Comparison of ENCODE assay signal across 25 cellular contexts in the genomic region with DNA sequence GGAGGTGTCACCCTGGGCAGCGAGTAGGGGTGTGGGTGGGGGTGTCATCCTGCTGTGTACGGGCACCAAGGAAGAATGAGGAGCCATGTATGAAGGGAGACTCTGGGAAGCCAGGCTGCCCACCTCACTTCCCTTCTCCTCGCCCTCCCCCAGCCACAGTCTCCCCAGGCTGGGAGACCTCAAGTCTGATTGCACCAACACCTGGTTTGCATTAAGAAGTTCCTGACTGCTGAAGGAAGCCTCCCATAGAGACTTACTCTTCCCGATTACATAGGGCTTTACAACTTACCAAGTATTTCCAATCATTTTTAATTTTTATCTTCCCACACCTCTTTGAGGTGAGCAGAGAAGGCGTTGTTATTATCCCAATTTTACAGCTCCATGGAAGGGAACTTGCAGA. TPM values are rescaled to one million over a fixed set of nuclear protein-coding genes. Genes with fewer than 3 reads are reported as not detected.
DNase-seq lines count a peak whose midpoint lies in the region; ATAC-seq, FAIRE-seq and TF ChIP-seq lines count a peak whose summit lies in the region.
"Had no signal": no experiment of that assay in that cellular context is flagged by ENCODE, and none has a peak within 500 bp of the region (broad histone marks: within the 10 kb centered on the region; RNA-seq: fewer than 3 reads in every experiment).

No MANE protein-coding gene starts in this region.

- TF ChIP-seq POLR2A in IMR-90 (IDR thresholded peaks at IDR 0.05; ENCODE audit: low read depth, low read length): no peak

- no peaks in the 10 kb centered on the region for H4K20me1 ChIP-seq in IMR-90 (ENCODE audit: insufficient read depth, low read length)
- no peaks in the 10 kb centered on the region for H4K20me1 ChIP-seq in neural progenitor cell (ENCODE audit: low read depth)

- 0 out of 2 replicates have a peak overlapping the region, but pooled peaks have one; percentile 4 for H2BK20ac ChIP-seq in IMR-90 (ENCODE audit: low read depth, low read length)

- peaks cover 46% of the 10 kb centered on the region for H3F3A ChIP-seq in neural progenitor cell (ENCODE audit: low read depth)

- no peak overlapping the region for H3K27ac ChIP-seq in IMR-90 (ENCODE audit: insufficient read depth, low read length)
- H3K27ac ChIP-seq in neural progenitor cell: no peak overlapping the region
- H3K27ac ChIP-seq: body of pancreas, C4-2B, left ventricle myocardium inferior, psoas muscle, RWPE1, tibial artery, WERI-Rb-1 had no signal

- no peaks in the 10 kb centered on the region for H3K36me3 Mint-ChIP-seq in neural progenitor cell

- no peak overlapping the region for H2AK9ac ChIP-seq in IMR-90 (replicated peaks; ENCODE audit: low read depth, low read length, poor library complexity)

- no peak overlapping the region for H3K9ac ChIP-seq in IMR-90 (ENCODE audit: low read depth, low read length)
- no peak overlapping the region for H3K9ac ChIP-seq in adipocyte (ENCODE audit: low read length)
- no peak overlapping the region for H3K9ac ChIP-seq in neural progenitor cell

- peaks cover 4% of the 10 kb centered on the region for H3K27me3 Mint-ChIP-seq in neural progenitor cell (ENCODE audit: insufficient read depth, low read depth)
- H3K27me3 Mint-ChIP-seq: stimulated activated naive CD8-positive, alpha-beta T cell treated with anti-CD3 and anti-CD28 coated beads, Interleukin-15, Interleukin-2, amounts not matched to agents 100 ng/mL and 50 ng/mL, for 24 hours had no signal

- H3K4ac ChIP-seq in IMR-90 (ENCODE audit: low read depth, low read length): 0 out of 2 replicates have a peak overlapping the region, but pooled peaks have one; percentile 40

- H3K14ac ChIP-seq in IMR-90 (replicated peaks; ENCODE audit: low read depth, low read length): no peak overlapping the region

- intact Hi-C loops in IMR-90 (cut with micrococcal nuclease): no loop called here

- POLR2A ChIA-PET in IMR-90 (lab: Charles Lee; ENCODE audit: unreplicated experiment): no interaction called here

- H3K56ac ChIP-seq in IMR-90 (ENCODE audit: extremely low read depth, insufficient read depth, low read length): no peak overlapping the region

- H3K4me1 ChIP-seq in IMR-90 (ENCODE audit: control insufficient read depth, insufficient read depth, low read length) (peaks cover 8% of the 10 kb centered on the region), adipocyte (ENCODE audit: control insufficient read depth, insufficient read depth, low read length) (peaks cover 10% of the 10 kb centered on the region), neural progenitor cell (peaks cover 61% of the 10 kb centered on the region)

- TF ChIP-seq RAD21 in IMR-90 (IDR thresholded peaks at IDR 0.05; ENCODE audit: low read length): no peak

- H2BK120ac ChIP-seq in IMR-90 (ENCODE audit: low read depth, low read length): 0 out of 2 replicates have a peak overlapping the region, but pooled peaks have one; percentile 4

- no peak overlapping the region for H3K23ac ChIP-seq in IMR-90 (ENCODE audit: low read depth, low read length)

- H3K9me1 ChIP-seq in IMR-90 (ENCODE audit: insufficient read depth, low read length): no peaks in the 10 kb centered on the region

- H3K4me1 Mint-ChIP-seq in neural progenitor cell: peaks cover 22% of the 10 kb centered on the region

- H3K79me1 ChIP-seq in IMR-90 (ENCODE audit: low read depth in 1 of 2, low read length in 2 of 2): no peaks in the 10 kb centered on the region

- H4K8ac ChIP-seq in IMR-90 (ENCODE audit: low read depth in 2 of 2, low read length in 2 of 2): no peak overlapping the region; a peak in 1 of 4 replicates

- ATAC-seq in IMR-90 (ENCODE audit: low read depth): no peak
- ATAC-seq: activated T-cell treated with anti-CD3 and anti-CD28 coated beads, Interleukin-2, amount 50 U/mL, for 4 hours; body of pancreas; GM12878; psoas muscle had no signal

- H3K4me2 ChIP-seq in IMR-90 (ENCODE audit: low read depth, low read length): no peak overlapping the region
- H3K4me2 ChIP-seq in neural progenitor cell: no peak overlapping the region

- H2AFZ ChIP-seq in IMR-90 (replicated peaks; ENCODE audit: low read length, poor library complexity) (peak overlapping the region; percentile 33), neural progenitor cell (replicated peaks) (no peak overlapping the region)

- no peak overlapping the region for H3K27ac Mint-ChIP-seq in neural progenitor cell
- H3K27ac Mint-ChIP-seq: stimulated activated naive CD8-positive, alpha-beta T cell treated with anti-CD3 and anti-CD28 coated beads, Interleukin-15, Interleukin-2, amounts not matched to agents 100 ng/mL and 50 ng/mL, for 24 hours had no signal

- no peaks in the 10 kb centered on the region for H3K9me3 Mint-ChIP-seq in neural progenitor cell
- H3K9me3 Mint-ChIP-seq: activated T-cell treated with anti-CD3 and anti-CD28 coated beads, Interleukin-2, amount 50 U/mL, for 4 hours; stimulated activated naive CD8-positive, alpha-beta T cell treated with anti-CD3 and anti-CD28 coated beads, Interleukin-15, Interleukin-2, amounts not matched to agents 100 ng/mL and 50 ng/mL, for 24 hours had no signal

- no peaks in the 10 kb centered on the region for H3K79me2 ChIP-seq in neural progenitor cell (ENCODE audit: low read depth)

- no peak overlapping the region for H3K18ac ChIP-seq in IMR-90 (ENCODE audit: low read depth, low read length)

- CTCF ChIA-PET in IMR-90 (lab: Yijun Ruan, JAX): no interaction called here

- in situ Hi-C loops in IMR-90 (cut with MboI; ENCODE audit: low sequenced_read_pairs): no loop called here

- DNase-seq in AG20443 (ENCODE audit: low spot score): peak; percentile 64
- peak; percentile 51 for DNase-seq in IMR-90
- peak; percentile 66 for DNase-seq in adipocyte (ENCODE audit: low read depth)
- DNase-seq in neural progenitor cell (ENCODE audit: low spot score): no peak
- no peak for DNase-seq in urothelium cell line (ENCODE audit: low spot score)
- no peak for DNase-seq in HuH-7.5 (ENCODE audit: low spot score)
- no peak for DNase-seq in NCI-H345 treated with DMSO at 0.1 percent for 48 hours (lab: John Stamatoyannopoulos, UW; ENCODE audit: unreplicated experiment)
- DNase-seq: activated CD4-positive, alpha-beta T cell treated with anti-CD3 and anti-CD28 coated beads, Interleukin-2, amount 50 U/mL, for 1 hour; activated T-cell treated with anti-CD3 and anti-CD28 coated beads, Interleukin-2, amount 50 U/mL, for 4 hours; body of pancreas; DND-41; islet precursor cell; left ventricle myocardium inferior; NCI-H1417; NCI-H446; NCI-H774; psoas muscle; T-helper 9 cell; tibial artery; WERI-Rb-1 had no signal

- H3K4me3 Mint-ChIP-seq in neural progenitor cell: peak overlapping the region; percentile 12
- H3K4me3 Mint-ChIP-seq: activated T-cell treated with anti-CD3 and anti-CD28 coated beads, Interleukin-2, amount 50 U/mL, for 4 hours; stimulated activated naive CD8-positive, alpha-beta T cell treated with anti-CD3 and anti-CD28 coated beads, Interleukin-15, Interleukin-2, amounts not matched to agents 100 ng/mL and 50 ng/mL, for 24 hours had no signal

- no peak overlapping the region for H2BK15ac ChIP-seq in IMR-90 (ENCODE audit: low read depth, low read length)

- no peak for FAIRE-seq in urothelium cell line (lab: Jason Lieb, UNC)
- FAIRE-seq: endometrium, GM12878 had no signal

- H3K36me3 ChIP-seq in IMR-90 (ENCODE audit: control insufficient read depth, insufficient read depth, low read length) (no peaks in the 10 kb centered on the region), adipocyte (ENCODE audit: control insufficient read depth, insufficient read depth, low read length, severe bottlenecking) (no peaks in the 10 kb centered on the region), neural progenitor cell (no peaks in the 10 kb centered on the region)
- H3K36me3 ChIP-seq: left ventricle myocardium inferior, tibial artery, WERI-Rb-1 had no signal

- no peak overlapping the region for H4K91ac ChIP-seq in IMR-90 (ENCODE audit: insufficient read depth, low read depth, low read length)

- no CpG with 5 or more reads among the region's 5 CpGs for WGBS in IMR-90 (ENCODE audit: extremely low coverage in 2 of 2, insufficient read length in 1 of 2), 2 experiments

- no peaks in the 10 kb centered on the region for H3K9me3 ChIP-seq in IMR-90 (ENCODE audit: control insufficient read depth, insufficient read depth, low read length)
- H3K9me3 ChIP-seq in adipocyte (ENCODE audit: control insufficient read depth, low read length): no peaks in the 10 kb centered on the region
- no peaks in the 10 kb centered on the region for H3K9me3 ChIP-seq in neural progenitor cell (ENCODE audit: low read depth)
- H3K9me3 ChIP-seq: body of pancreas, left ventricle myocardium inferior, psoas muscle, tibial artery had no signal

- no peak for TF ChIP-seq CTCF in IMR-90 (conservative IDR thresholded peaks at IDR 0.05; ENCODE audit: low read depth, low read length)
- no peak for TF ChIP-seq CTCF in neural progenitor cell (IDR thresholded peaks at IDR 0.05)

- peak overlapping the region; percentile 68; the same call in 1 of the 2 replicates for H2AK5ac ChIP-seq in IMR-90 (ENCODE audit: low read depth, low read length)

- H3K27me3 ChIP-seq in IMR-90 (ENCODE audit: control insufficient read depth, insufficient read depth, low read length) (peaks cover 4% of the 10 kb centered on the region; the same call in 1 of the 2 replicates), adipocyte (replicated peaks; ENCODE audit: control insufficient read depth, insufficient read depth, low read length) (no peaks in the 10 kb centered on the region), neural progenitor cell (peaks cover 38% of the 10 kb centered on the region)
- H3K27me3 ChIP-seq: body of pancreas, tibial artery had no signal

- dilution Hi-C loops in IMR-90 (cut with HindIII; ENCODE audit: low sequenced_read_pairs, unreplicated experiment): no loop called here

- BruUV-seq in IMR-90 (replicated peaks; lab: Mats Ljungman, UMichigan): no TSS peak

- no peak overlapping the region for H4K5ac ChIP-seq in IMR-90 (ENCODE audit: low read depth, low read length)

- no peak overlapping the region for H2BK5ac ChIP-seq in IMR-90 (ENCODE audit: low read depth, low read length, poor library complexity, severe bottlenecking)

- H3K4me3 ChIP-seq in IMR-90 (ENCODE audit: insufficient read depth, low read depth, low read length): no peak overlapping the region
- no peak overlapping the region for H3K4me3 ChIP-seq in adipocyte (ENCODE audit: low read length)
- no peak overlapping the region for H3K4me3 ChIP-seq in neural progenitor cell
- H3K4me3 ChIP-seq: body of pancreas, GM12878, left ventricle myocardium inferior, psoas muscle, tibial artery had no signal

TF ChIP-seq in IMR-90, 13 proteins besides CTCF, POLR2A, EP300 and RAD21:
- TF ChIP-seq MAFK (IDR thresholded peaks at IDR 0.05; ENCODE audit: low read depth, low read length): no peak
TF ChIP-seq in IMR-90: peak in this region for 0.

RNA-seq across cellular contexts. Expression of a gene that starts 29.5 kb away (rescaled TPM):
- total RNA-seq in IMR-90 (2012; rRNA removed) (71.0 and 71.1 TPM in 2 replicates), neural progenitor cell (ENCODE audit: low replicate concordance) (12.5 and 14.3 TPM in 2 replicates)
- 177 and 194 TPM in 2 replicates for polyA plus RNA-seq in IMR-90 (2012; rRNA removed)
- polyA plus RNA-seq in IMR-90 (2012; cell fraction: cytosol; rRNA removed): 153 and 181 TPM in 2 replicates
- polyA plus RNA-seq in IMR-90 (2012; cell fraction: nucleus; rRNA removed; ENCODE audit: low replicate concordance): 378 and 409 TPM in 2 replicates

Comparison
In these comparisons a context has a peak if more than half of its experiments do, and no peak if none do; other contexts are left out.
1. DNase-seq: peak in AG20443 (single experiment), IMR-90 (single experiment) and adipocyte (single experiment); none in neural progenitor cell (single experiment), urothelium cell line (single experiment), HuH-7.5 (single experiment) and NCI-H345 treated with DMSO at 0.1 percent for 48 hours (single experiment).